In the genomic region with DNA sequence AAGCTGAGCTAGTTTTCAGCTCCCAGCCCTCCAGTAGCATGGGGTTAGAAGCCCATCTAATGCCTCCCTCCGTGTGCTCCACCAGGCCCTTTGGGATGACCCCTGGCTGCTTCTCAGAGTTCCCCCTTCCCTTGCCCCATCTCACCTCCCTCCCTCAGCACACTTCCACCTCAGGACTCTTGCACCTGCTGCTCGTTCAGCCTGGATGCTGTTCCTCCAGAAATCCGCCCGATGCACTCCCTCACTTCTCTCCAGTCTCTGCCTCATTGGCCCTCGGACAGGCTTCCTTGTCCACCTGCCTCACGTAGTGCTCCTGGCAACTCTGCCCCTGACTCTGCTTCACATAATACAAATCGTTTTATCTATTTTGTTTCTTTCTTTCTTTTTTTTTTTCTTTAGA, we compare ENCODE assay signal across 1 cellular context.
TF ChIP-seq lines count a peak whose summit lies in the region.

No MANE protein-coding gene starts in this region.

TF ChIP-seq in HepG2, 621 proteins besides CTCF, POLR2A, EP300 and RAD21:
- TF ChIP-seq, protein P1, sequence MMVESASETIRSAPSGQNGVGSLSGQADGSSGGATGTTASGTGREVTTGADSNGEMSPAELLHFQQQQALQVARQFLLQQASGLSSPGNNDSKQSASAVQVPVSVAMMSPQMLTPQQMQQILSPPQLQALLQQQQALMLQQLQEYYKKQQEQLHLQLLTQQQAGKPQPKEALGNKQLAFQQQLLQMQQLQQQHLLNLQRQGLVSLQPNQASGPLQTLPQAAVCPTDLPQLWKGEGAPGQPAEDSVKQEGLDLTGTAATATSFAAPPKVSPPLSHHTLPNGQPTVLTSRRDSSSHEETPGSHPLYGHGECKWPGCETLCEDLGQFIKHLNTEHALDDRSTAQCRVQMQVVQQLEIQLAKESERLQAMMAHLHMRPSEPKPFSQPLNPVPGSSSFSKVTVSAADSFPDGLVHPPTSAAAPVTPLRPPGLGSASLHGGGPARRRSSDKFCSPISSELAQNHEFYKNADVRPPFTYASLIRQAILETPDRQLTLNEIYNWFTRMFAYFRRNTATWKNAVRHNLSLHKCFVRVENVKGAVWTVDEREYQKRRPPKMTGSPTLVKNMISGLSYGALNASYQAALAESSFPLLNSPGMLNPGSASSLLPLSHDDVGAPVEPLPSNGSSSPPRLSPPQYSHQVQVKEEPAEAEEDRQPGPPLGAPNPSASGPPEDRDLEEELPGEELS (CRISPR knock-in tag; IDR thresholded peaks at IDR 0.05) = no peak
- TF ChIP-seq ZNF598 (CRISPR knock-in tag; IDR thresholded peaks at IDR 0.05; ENCODE audit: borderline replicate concordance) = 0 out of 2 replicates have a peak, but pooled peaks have one; percentile 31
